In genomic region chr2:109486711-109487130, GRCh38 we compare ENCODE assay signal across 22 cellular contexts.
DNase-seq lines count a peak whose midpoint lies in the region; ATAC-seq, FAIRE-seq and TF ChIP-seq lines count a peak whose summit lies in the region.
"Had no signal": no experiment of that assay in that cellular context is flagged by ENCODE, and none has a peak within 500 bp of the region (broad histone marks: within the 10 kb centered on the region; RNA-seq: fewer than 3 reads in every experiment).

No MANE protein-coding gene starts in this region.

- no peak overlapping the region for H3K9ac ChIP-seq in kidney (ENCODE audit: low read length in 2 of 2)
- H3K9ac ChIP-seq: GM23248 had no signal

- DNase-seq in HTR-8/SVneo (ENCODE audit: insufficient read length, low spot score) (no peak), astrocyte of the spinal cord (ENCODE audit: low read depth, low spot score) (peak; percentile 46), kidney (peak; percentile 42), thoracic aorta (ENCODE audit: low spot score) (no peak), AG08396 (ENCODE audit: low spot score) (no peak), D341Med (ENCODE audit: low spot score) (no peak), vagina (ENCODE audit: extremely low spot score in 2 of 2) (no peak)
- DNase-seq: Caco-2, DMS53, Karpas-422, MM.1S, NCI-H1105 treated with DMSO at 0.1 percent for 48 hours, NCI-H187, NCI-H446, NCI-H748 treated with DMSO at 0.1 percent for 48 hours, Peyer's patch, SHP77 had no signal

- intact Hi-C loops in kidney (cut with DNase I): no loop called here
- intact Hi-C loops in vagina (cut with DNase I): no loop called here

- no peak for TF ChIP-seq POLR2A in vagina (IDR thresholded peaks at IDR 0.05)

- H3K36me3 ChIP-seq in kidney (ENCODE audit: control insufficient read depth in 1 of 2, insufficient read depth in 2 of 2, low read length in 2 of 2) (no peaks in the 10 kb centered on the region), thoracic aorta (peaks cover 5% of the 10 kb centered on the region), vagina (no peaks in the 10 kb centered on the region)
- H3K36me3 ChIP-seq: Peyer's patch had no signal

- no peak for TF ChIP-seq CTCF in astrocyte of the spinal cord (IDR thresholded peaks at IDR 0.05; ENCODE audit: low read depth, low read length)
- no peak for TF ChIP-seq CTCF in kidney (IDR thresholded peaks at IDR 0.05; ENCODE audit: borderline replicate concordance, extremely low read depth, insufficient read depth)
- no peak for TF ChIP-seq CTCF in thoracic aorta (IDR thresholded peaks at IDR 0.05)
- no peak for TF ChIP-seq CTCF in vagina (IDR thresholded peaks at IDR 0.05)

- H3K4me3 ChIP-seq in astrocyte of the spinal cord (ENCODE audit: low read depth, low read length) (no peak overlapping the region), kidney (ENCODE audit: low read length in 2 of 2) (no peak overlapping the region), thoracic aorta (no peak overlapping the region), vagina (no peak overlapping the region)
- H3K4me3 ChIP-seq: GM23248, Peyer's patch had no signal

- H3K27ac ChIP-seq in kidney (ENCODE audit: low read depth in 2 of 2, low read length in 2 of 2): no peak overlapping the region
- H3K27ac ChIP-seq in thoracic aorta: peak overlapping the region; percentile 63 to 70
- no peak overlapping the region for H3K27ac ChIP-seq in vagina
- H3K27ac ChIP-seq: GM23248 had no signal

- ATAC-seq in thoracic aorta (ENCODE audit: insufficient number of reproducible peaks, low FRiP score, low read depth): no peak
- no peak for ATAC-seq in HG03457 (IDR thresholded peaks at IDR 0.05; ENCODE audit: unreplicated experiment)

- in situ Hi-C loops in astrocyte of the spinal cord (cut with HindIII; ENCODE audit: low sequenced_read_pairs): no loop called here

- FAIRE-seq in HTR-8/SVneo (lab: Jason Lieb, UNC): peak; percentile 71
- no peak for FAIRE-seq in kidney (lab: Jason Lieb, UNC)
- FAIRE-seq: G401.6, GM12892, GM19239 had no signal

- H3K4me1 ChIP-seq in kidney (ENCODE audit: control insufficient read depth in 1 of 2, insufficient read depth in 1 of 2, low read depth in 1 of 2, low read length in 2 of 2) (peaks cover 0 to 4% of the 10 kb centered on the region in 2 donors), thoracic aorta (ENCODE audit: control insufficient read depth in 1 of 2, low read depth in 2 of 2) (peaks cover 31 to 58% of the 10 kb centered on the region in 2 donors), vagina (peaks cover 7% of the 10 kb centered on the region)
- H3K4me1 ChIP-seq: Caco-2, Peyer's patch had no signal

- H3K9me3 ChIP-seq in kidney (ENCODE audit: control insufficient read depth in 1 of 2, low read length in 2 of 2) (no peaks in the 10 kb centered on the region), thoracic aorta (no peaks in the 10 kb centered on the region), vagina (no peaks in the 10 kb centered on the region)
- H3K9me3 ChIP-seq: Caco-2, Peyer's patch had no signal

- no peaks in the 10 kb centered on the region for H3K27me3 ChIP-seq in thoracic aorta (replicated peaks; ENCODE audit: insufficient read depth)
- no peaks in the 10 kb centered on the region for H3K27me3 ChIP-seq in vagina
- H3K27me3 ChIP-seq: Peyer's patch had no signal

Comparison
In these comparisons a context has a peak if more than half of its experiments do, and no peak if none do; other contexts are left out.
1. DNase-seq: peak in astrocyte of the spinal cord (single experiment) and kidney (single experiment); none in HTR-8/SVneo (single experiment), thoracic aorta (single experiment), AG08396 (single experiment), D341Med (single experiment) and vagina (0 of 2).
2. H3K27ac ChIP-seq: peak in thoracic aorta (2 of 2); none in kidney (0 of 2) and vagina (single experiment).